ENCODE assay signal across 30 cellular contexts in the genomic region with DNA sequence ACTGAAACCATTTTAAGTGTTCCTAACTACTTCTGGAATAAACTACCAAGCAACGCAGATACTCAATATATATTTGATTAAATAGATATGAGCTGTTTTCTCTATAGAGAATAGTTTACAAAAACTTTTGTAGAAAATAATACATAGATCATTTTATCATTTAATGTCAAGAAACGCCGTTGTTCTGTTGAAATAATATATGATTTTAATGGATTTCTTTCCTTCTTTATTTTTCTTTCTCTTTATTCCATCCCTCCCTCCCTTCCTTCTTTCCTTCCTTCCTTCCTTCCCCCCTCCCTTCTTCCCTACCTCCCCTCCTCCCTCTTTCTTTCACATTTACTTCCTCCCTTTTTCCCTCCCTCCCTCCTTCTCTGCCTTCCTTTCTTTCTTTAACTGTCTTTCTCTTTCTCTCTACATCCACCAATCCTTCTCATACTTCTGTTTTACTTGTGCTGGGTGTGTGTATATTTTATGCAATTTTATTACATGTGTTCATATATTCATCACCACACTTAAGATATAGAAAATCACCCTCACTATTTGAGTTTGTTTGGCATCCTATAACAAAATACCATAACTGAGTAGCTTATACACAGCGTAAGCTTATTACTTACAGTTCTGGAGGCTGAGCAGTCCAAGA.
"Had no signal": no experiment of that assay in that cellular context is flagged by ENCODE, and none has a peak within 500 bp of the region (broad histone marks: within the 10 kb centered on the region; RNA-seq: fewer than 3 reads in every experiment).

No MANE protein-coding gene starts in this region.

- H3K4me2 ChIP-seq: neural progenitor cell, smooth muscle cell had no signal

- H3K27ac ChIP-seq: neural progenitor cell, ovary, parathyroid adenoma, psoas muscle, skin epidermis, spleen, suprapubic skin, testis, tibial artery, transverse colon, upper lobe of right lung, uterus had no signal

- DNase-seq: naive thymus-derived CD8-positive, alpha-beta T cell; nephron progenitor cell; occipital lobe; ovary; posterior cingulate gyrus; psoas muscle; right cardiac atrium; spleen; stimulated activated CD4-positive, alpha-beta T cell treated with anti-CD3 and anti-CD28 coated beads, Interleukin-12 subunit alpha, Interleukin-12 subunit beta, amount 100 ng/mL, for 4 hours; stimulated activated CD4-positive, alpha-beta T cell treated with anti-CD3 and anti-CD28 coated beads, Interleukin-1b, Interleukin-23, amount 100 ng/mL, for 48 hours; stimulated activated CD4-positive, alpha-beta T cell treated with anti-CD3 and anti-CD28 coated beads, Interleukin-4, amount 100 ng/mL, for 1 hour; stimulated activated CD4-positive, alpha-beta T cell treated with anti-CD3 and anti-CD28 coated beads, Interleukin-4, amount 100 ng/mL, for 4 hours; stimulated activated CD8-positive, alpha-beta memory T cell treated with anti-CD3 and anti-CD28 coated beads, Interleukin-4, amount 100 ng/mL, for 48 hours; stimulated activated naive CD4-positive, alpha-beta T cell; stimulated activated naive CD8-positive, alpha-beta T cell treated with anti-CD3 and anti-CD28 coated beads, Interleukin-15, amount 100 ng/mL, for 72 hours; stimulated activated naive CD8-positive, alpha-beta T cell treated with anti-CD3 and anti-CD28 coated beads, Interleukin-15, Interleukin-2, amounts not matched to agents 100 U/mL and 50 U/mL, for 24 hours; substantia nigra; testis; tibial artery; transverse colon; upper lobe of right lung; uterus had no signal

- H3K9ac ChIP-seq: neural progenitor cell, parathyroid adenoma had no signal

- H3K36me3 ChIP-seq: neural progenitor cell, ovary, spleen, suprapubic skin, tibial artery, transverse colon, upper lobe of right lung, uterus had no signal

- H3K79me2 ChIP-seq: parathyroid adenoma had no signal

- H3K27me3 ChIP-seq: neural progenitor cell, ovary, spleen, suprapubic skin, testis, tibial artery, transverse colon, upper lobe of right lung, uterus had no signal

- ATAC-seq: naive thymus-derived CD8-positive, alpha-beta T cell; natural killer cell treated with Interleukin-12 subunit alpha and Interleukin-12 subunit beta and Interleukin-15 and Interleukin-18, amount 100 ng/mL, for 72 hours; psoas muscle; right cardiac atrium; sciatic nerve; stimulated activated memory B cell treated with anti-CD40 and anti-IgM and Interleukin-4, amounts not matched to agents 10 μg/mL and 1 μg/mL and 100 μg/mL, for 72 hours; stimulated activated naive CD8-positive, alpha-beta T cell treated with anti-CD3 and anti-CD28 coated beads, Interleukin-15, amount 100 ng/mL, for 72 hours; stimulated activated naive CD8-positive, alpha-beta T cell treated with anti-CD3 and anti-CD28 coated beads, Interleukin-15, Interleukin-2, amounts not matched to agents 100 U/mL and 50 U/mL, for 24 hours; upper lobe of right lung had no signal

- H3K4me3 ChIP-seq: neural progenitor cell, ovary, psoas muscle, skin epidermis, smooth muscle cell, spleen, suprapubic skin, testis, tibial artery, transverse colon, upper lobe of right lung, uterus had no signal

- H2AFZ ChIP-seq: neural progenitor cell, parathyroid adenoma had no signal

- H3K9me3 ChIP-seq: ovary, psoas muscle, suprapubic skin, testis, tibial artery, transverse colon, upper lobe of right lung, uterus had no signal

- H3K4me1 ChIP-seq: parathyroid adenoma, psoas muscle, spleen, suprapubic skin, testis, tibial artery, transverse colon, upper lobe of right lung, uterus had no signal
